Comparison of ENCODE assay signal across 8 cellular contexts in genomic region chr7:36366649-36367560, GRCh38. TPM values are rescaled to one million over a fixed set of nuclear protein-coding genes. Genes with fewer than 3 reads are reported as not detected.
DNase-seq lines count a peak whose midpoint lies in the region; ATAC-seq and TF ChIP-seq lines count a peak whose summit lies in the region.

No MANE protein-coding gene starts in this region.

- intact Hi-C loops in adrenal gland (cut with DNase I) (no loop called here), heart right ventricle (cut with DNase I) (no loop called here), transverse colon (cut with DNase I; ENCODE audit: low total_unique reads) (no loop called here)

- no peak for TF ChIP-seq EP300 in transverse colon (IDR thresholded peaks at IDR 0.05; ENCODE audit: low read depth)

- peak; percentile 93 for TF ChIP-seq CTCF in GM12874 (IDR thresholded peaks at IDR 0.05; ENCODE audit: insufficient read depth, low read depth, low read length)
- TF ChIP-seq CTCF in adrenal gland (IDR thresholded peaks at IDR 0.05), result peak; percentile 70 to 96 (median 82)
- peak; percentile 81 to 98 (median 94) for TF ChIP-seq CTCF in heart right ventricle (IDR thresholded peaks at IDR 0.05)
- TF ChIP-seq CTCF in transverse colon (IDR thresholded peaks at IDR 0.05), result peak; percentile 83 to 94 (median 94)

- H3K4me3 ChIP-seq in adrenal gland (peak overlapping the region; percentile 58 to 98 (median 82)), heart right ventricle (peak overlapping the region; percentile 59 to 94 (median 78)), transverse colon (peak overlapping the region; percentile 75 to 85 (median 78))

- peak; percentile 99 for ATAC-seq in HG02798 (IDR thresholded peaks at IDR 0.05; ENCODE audit: poor library complexity, unreplicated experiment)
- peak; percentile 98 to 100 (median 99) for ATAC-seq in heart right ventricle

- H3K36me3 ChIP-seq in adrenal gland (replicated peaks in 1 of 2) (no peaks in the 10 kb centered on the region), heart right ventricle (no peaks in the 10 kb centered on the region), transverse colon (no peaks in the 10 kb centered on the region)

- DNase-seq in NCI-H128 (lab: John Stamatoyannopoulos, UW; ENCODE audit: unreplicated experiment), result peak; percentile 74
- DNase-seq in SW480 (ENCODE audit: low spot score), result peak; percentile 95
- DNase-seq in adrenal gland, result peak; percentile 88 to 95 (median 92)
- peak; percentile 84 to 90 for DNase-seq in heart right ventricle
- peak; percentile 91 for DNase-seq in pons (ENCODE audit: low spot score)
- peak; percentile 93 for DNase-seq in transverse colon

- 1 to 3% (median 1%) methylated on average over 21 to 99 of the region's 99 CpGs for WGBS in adrenal gland, 4 donors
- 1% methylated on average over 99 of the region's 99 CpGs for WGBS in heart right ventricle, 2 donors
- WGBS in transverse colon (ENCODE audit: low coverage in 1 of 2), 2 donors, result 1 to 40% methylated on average over 1 to 47 of the region's 99 CpGs

- H3K27ac ChIP-seq in adrenal gland, result peak overlapping the region; percentile 40 to 92 (median 83)
- peak overlapping the region in 5 of 10 donors; percentile 6 to 54 (median 31) for H3K27ac ChIP-seq in heart right ventricle
- peak overlapping the region; percentile 73 to 81 (median 78) for H3K27ac ChIP-seq in transverse colon

- in situ Hi-C loops in transverse colon (cut with MboI; ENCODE audit: low pct_ligation_motif_present in 1 of 4, low pct_unique_long_range_greater_than_20kb in 1 of 4, low sequenced_read_pairs in 3 of 4), result no loop called here

- H3K4me1 ChIP-seq in adrenal gland (replicated peaks in 1 of 2) (no peaks in the 10 kb centered on the region), heart right ventricle (peaks cover 0 to 9% (median 6%) of the 10 kb centered on the region in 9 donors), transverse colon (peaks cover 0 to 7% (median 3%) of the 10 kb centered on the region in 4 donors)

- peak; percentile 37 to 80 for TF ChIP-seq POLR2A in adrenal gland (IDR thresholded peaks at IDR 0.05)
- peak; percentile 38 for TF ChIP-seq POLR2A in transverse colon (IDR thresholded peaks at IDR 0.05)

- no peaks in the 10 kb centered on the region for H3K27me3 ChIP-seq in adrenal gland
- H3K27me3 ChIP-seq in heart right ventricle, result peaks cover 0 to 19% (median 0%) of the 10 kb centered on the region in 7 donors
- H3K27me3 ChIP-seq in transverse colon, result no peaks in the 10 kb centered on the region

- no peaks in the 10 kb centered on the region for H3K9me3 ChIP-seq in adrenal gland (replicated peaks in 1 of 3)
- H3K9me3 ChIP-seq in heart right ventricle, result no peaks in the 10 kb centered on the region
- no peaks in the 10 kb centered on the region for H3K9me3 ChIP-seq in transverse colon

RNA-seq across cellular contexts. Expression of gene ANLN, which starts 22.8 kb away (rescaled TPM):
- total RNA-seq in adrenal gland (1 to 10 TPM; 2.0 to 9.0 (median 2.4) TPM), heart right ventricle (10 to 100 TPM in 1 of 10 donors, 1 to 10 TPM in 9; 1.3 to 13.4 (median 2.1) TPM), transverse colon (10 to 100 TPM in 1 of 4 donors, 1 to 10 TPM in 2, under 1 TPM in 1; 0.37 to 97.1 (median 5.7) TPM)
- polyA plus RNA-seq in adrenal gland (1 to 10 TPM in 1 of 3 donors, under 1 TPM in 2; 0.20 to 2.7 (median 0.24) TPM), heart right ventricle (under 1 TPM; 0.38 to 0.51 TPM)
